25 cellular contexts compared by ENCODE assay signal in genomic region chr22:36116127-36116526, GRCh38. TPM values are rescaled to one million over a fixed set of nuclear protein-coding genes. Genes with fewer than 3 reads are reported as not detected.
"Had no signal": no experiment of that assay in that cellular context is flagged by ENCODE, and none has a peak within 500 bp of the region (broad histone marks: within the 10 kb centered on the region; RNA-seq: fewer than 3 reads in every experiment).

No MANE protein-coding gene starts in this region.

- ATAC-seq: activated T-cell treated with anti-CD3 and anti-CD28 coated beads, Interleukin-2, amount 50 U/mL, for 4 hours; activated T-helper 17 cell treated with anti-CD3 and anti-CD28 coated beads, Interleukin-2, amount 50 U/mL, for 72 hours; left lung; natural killer cell treated with Interleukin-12 subunit alpha and Interleukin-12 subunit beta and Interleukin-15 and Interleukin-18, amount 100 ng/mL, for 72 hours; T-helper 17 cell had no signal

- H3K4me1 ChIP-seq: esophagus squamous epithelium, left lung, transverse colon had no signal

- H3K27ac ChIP-seq: epithelial cell of prostate, esophagus squamous epithelium, heart right ventricle, left lung, transverse colon had no signal

- H3K4me3 ChIP-seq: esophagus squamous epithelium, heart right ventricle, left lung, lung, transverse colon had no signal

- DNase-seq: activated CD4-positive, alpha-beta memory T cell treated with anti-CD3 and anti-CD28 coated beads, Interleukin-2, amount 10 ng/mL, durations not matched to agents 7 days and 5 days; activated CD4-positive, alpha-beta T cell treated with anti-CD3 and anti-CD28 coated beads, Interleukin-2, amount 10 ng/mL, durations not matched to agents 24 days and 14 days; activated CD4-positive, CD25-positive, alpha-beta regulatory T cell treated with anti-CD3 and anti-CD28 coated beads, Interleukin-2, amount 50 U/mL, for 72 hours; activated gamma-delta T cell treated with Interleukin-2 at 50 U/mL for 16 hours; activated naive CD4-positive, alpha-beta T cell treated with anti-CD3 and anti-CD28 coated beads, Interleukin-2, amount 50 U/mL, for 16 hours; activated T-cell treated with anti-CD3 and anti-CD28 coated beads, Interleukin-2, amount 50 U/mL, for 4 hours; amygdala; central memory CD4-positive, alpha-beta T cell; esophagus squamous epithelium; foreskin melanocyte; heart right ventricle; left lung; mesendoderm; retina; stimulated activated CD4-positive, alpha-beta T cell treated with anti-CD3 and anti-CD28 coated beads, Interleukin-15, amount 100 ng/mL, for 24 hours; stimulated activated CD4-positive, alpha-beta T cell treated with anti-CD3 and anti-CD28 coated beads, Interleukin-2, amount 100 ng/mL, for 24 hours; stimulated activated naive CD4-positive, alpha-beta T cell; T-helper 17 cell; T1000; transverse colon had no signal

- H3K9me3 ChIP-seq: esophagus squamous epithelium, heart right ventricle, left lung, transverse colon had no signal

- H3K36me3 ChIP-seq: esophagus squamous epithelium, heart right ventricle, left lung, transverse colon had no signal

- H3K27me3 ChIP-seq: esophagus squamous epithelium, heart right ventricle, left lung, transverse colon had no signal

RNA-seq across cellular contexts. Expression of gene APOL3, which starts 44.4 kb away (rescaled TPM):
- total RNA-seq: progenitor cell of endocrine pancreas had no signal
